Comparison of ENCODE assay signal across 17 cellular contexts in genomic region chr1:4976859-4977440, GRCh38.
"Had no signal": no experiment of that assay in that cellular context is flagged by ENCODE, and none has a peak within 500 bp of the region (broad histone marks: within the 10 kb centered on the region; RNA-seq: fewer than 3 reads in every experiment).

No MANE protein-coding gene starts in this region.

- H3K4me2 ChIP-seq: SK-N-SH had no signal

- H3K9me3 ChIP-seq: SK-N-SH had no signal

- DNase-seq: KBM-7, MV-4-11, NCI-H1048, NCI-H1105, NCI-H1417, NCI-H1436 treated with DMSO at 0.1 percent for 48 hours, NCI-H1694, NCI-H187 treated with DMSO at 0.1 percent for 48 hours, NCI-H2029 treated with DMSO at 0.1 percent for 48 hours, NCI-H2171 treated with DMSO at 0.1 percent for 48 hours, NCI-H345, NCI-H446 treated with DMSO at 0.1 percent for 48 hours, NCI-H510A treated with DMSO at 0.1 percent for 48 hours, NCI-H526, RPMI8226, SHP77, SK-N-SH had no signal
